8 cellular contexts compared by ENCODE assay signal in genomic region chr15:33737687-33738606, GRCh38.
DNase-seq lines count a peak whose midpoint lies in the region; ATAC-seq and TF ChIP-seq lines count a peak whose summit lies in the region.

No MANE protein-coding gene starts in this region.

- no peaks in the 10 kb centered on the region for H3K9me3 Mint-ChIP-seq in activated naive CD4-positive, alpha-beta T cell treated with anti-CD3 and anti-CD28 coated beads for 36 hours
- no peaks in the 10 kb centered on the region for H3K9me3 Mint-ChIP-seq in activated CD8-positive, alpha-beta memory T cell treated with anti-CD3 and anti-CD28 coated beads, Interleukin-2, amount 10 ng/mL, durations not matched to agents 7 days and 5 days (ENCODE audit: low read depth)

- peaks cover 7% of the 10 kb centered on the region for H3K4me1 ChIP-seq in psoas muscle

- H3K4me1 Mint-ChIP-seq in activated naive CD4-positive, alpha-beta T cell treated with anti-CD3 and anti-CD28 coated beads for 36 hours (ENCODE audit: low read depth) = no peaks in the 10 kb centered on the region
- H3K4me1 Mint-ChIP-seq in activated CD8-positive, alpha-beta memory T cell treated with anti-CD3 and anti-CD28 coated beads, Interleukin-2, amount 10 ng/mL, durations not matched to agents 7 days and 5 days = no peaks in the 10 kb centered on the region

- DNase-seq in activated naive CD4-positive, alpha-beta T cell treated with anti-CD3 and anti-CD28 coated beads for 36 hours = peak; percentile 56
- no peak for DNase-seq in activated naive CD4-positive, alpha-beta T cell treated with anti-CD3 and anti-CD28 coated beads, Interleukin-2, amount 50 U/mL, for 16 hours
- DNase-seq in NCI-H146 treated with DMSO at 0.1 percent for 48 hours (lab: John Stamatoyannopoulos, UW; ENCODE audit: unreplicated experiment) = peak; percentile 0
- peak; percentile 43 for DNase-seq in activated CD8-positive, alpha-beta memory T cell treated with anti-CD3 and anti-CD28 coated beads, Interleukin-2, amount 10 ng/mL, durations not matched to agents 7 days and 5 days
- DNase-seq in germinal center (ENCODE audit: low spot score) = peak; percentile 33
- no peak for DNase-seq in psoas muscle
- no peak for DNase-seq in posterior vena cava (ENCODE audit: low spot score)

- H3K36me3 Mint-ChIP-seq in activated naive CD4-positive, alpha-beta T cell treated with anti-CD3 and anti-CD28 coated beads for 36 hours (ENCODE audit: low read depth) = no peaks in the 10 kb centered on the region
- H3K36me3 Mint-ChIP-seq in activated CD8-positive, alpha-beta memory T cell treated with anti-CD3 and anti-CD28 coated beads, Interleukin-2, amount 10 ng/mL, durations not matched to agents 7 days and 5 days = no peaks in the 10 kb centered on the region

- TF ChIP-seq CTCF in psoas muscle (IDR thresholded peaks at IDR 0.05) = peak; percentile 62

- no peak overlapping the region for H3K27ac ChIP-seq in psoas muscle

- CTCF ChIA-PET in activated naive CD4-positive, alpha-beta T cell treated with anti-CD3 and anti-CD28 coated beads for 36 hours (lab: Charles Lee) = interaction anchor here (0.7 to 3.0 kb wide), 14 partner anchors 8 to 780 kb away, joined by 3 to 13 read pairs (median 4); no protein-coding TSS in a partner anchor
- CTCF ChIA-PET in activated CD8-positive, alpha-beta memory T cell treated with anti-CD3 and anti-CD28 coated beads, Interleukin-2, amount 10 ng/mL, durations not matched to agents 7 days and 5 days (lab: Charles Lee) = interaction anchor here (1.1 to 1.7 kb wide), 7 partner anchors 8 to 445 kb away, joined by 3 to 8 read pairs (median 3); no protein-coding TSS in a partner anchor

- no peak overlapping the region for H3K4me3 Mint-ChIP-seq in activated naive CD4-positive, alpha-beta T cell treated with anti-CD3 and anti-CD28 coated beads for 36 hours
- no peak overlapping the region for H3K4me3 Mint-ChIP-seq in activated CD8-positive, alpha-beta memory T cell treated with anti-CD3 and anti-CD28 coated beads, Interleukin-2, amount 10 ng/mL, durations not matched to agents 7 days and 5 days

- H3K4me3 ChIP-seq in psoas muscle = no peak overlapping the region

- no peak overlapping the region for H3K27ac Mint-ChIP-seq in activated naive CD4-positive, alpha-beta T cell treated with anti-CD3 and anti-CD28 coated beads for 36 hours
- no peak overlapping the region for H3K27ac Mint-ChIP-seq in activated CD8-positive, alpha-beta memory T cell treated with anti-CD3 and anti-CD28 coated beads, Interleukin-2, amount 10 ng/mL, durations not matched to agents 7 days and 5 days

- H3K9me3 ChIP-seq in psoas muscle = no peaks in the 10 kb centered on the region

- WGBS in psoas muscle, 3 donors = 51 to 56% (median 55%) methylated on average over 15 of the region's 15 CpGs

- no peaks in the 10 kb centered on the region for H3K27me3 ChIP-seq in psoas muscle (ENCODE audit: insufficient read depth in 3 of 3, low read length in 2 of 3)

- H3K27me3 Mint-ChIP-seq in activated naive CD4-positive, alpha-beta T cell treated with anti-CD3 and anti-CD28 coated beads for 36 hours (ENCODE audit: low read depth) = peaks cover 5% of the 10 kb centered on the region
- H3K27me3 Mint-ChIP-seq in activated CD8-positive, alpha-beta memory T cell treated with anti-CD3 and anti-CD28 coated beads, Interleukin-2, amount 10 ng/mL, durations not matched to agents 7 days and 5 days = no peaks in the 10 kb centered on the region

- peaks cover 0 to 24% of the 10 kb centered on the region in 2 donors for H3K36me3 ChIP-seq in psoas muscle (ENCODE audit: insufficient read depth in 1 of 2, low read depth in 1 of 2)

- ATAC-seq in activated CD8-positive, alpha-beta memory T cell treated with anti-CD3 and anti-CD28 coated beads, Interleukin-2, amount 10 ng/mL, durations not matched to agents 7 days and 5 days = no peak
- ATAC-seq in psoas muscle = peak in 3 of 4 donors; percentile 57 to 69 (median 65)
- no peak for ATAC-seq in HG03565 (IDR thresholded peaks at IDR 0.05; ENCODE audit: unreplicated experiment)

- intact Hi-C loops in activated naive CD4-positive, alpha-beta T cell treated with anti-CD3 and anti-CD28 coated beads for 36 hours (cut with micrococcal nuclease) = loop anchor here (1.0 to 10.0 kb wide), 5 partner anchors 227 to 653 kb away; partner anchors contain the start of genes AVEN and KATNBL1
- intact Hi-C loops in psoas muscle (cut with DNase I) = loop anchor here in 1 of 2 donors (5.0 kb wide), 1 partner anchor 224 kb away; no protein-coding TSS in a partner anchor
- intact Hi-C loops in posterior vena cava (cut with DNase I) = no loop called here

Comparison
In these comparisons a context has a peak if more than half of its experiments do, and no peak if none do; other contexts are left out.
1. DNase-seq: peak in activated naive CD4-positive, alpha-beta T cell treated with anti-CD3 and anti-CD28 coated beads for 36 hours (single experiment), NCI-H146 treated with DMSO at 0.1 percent for 48 hours (single experiment), activated CD8-positive, alpha-beta memory T cell treated with anti-CD3 and anti-CD28 coated beads, Interleukin-2, amount 10 ng/mL, durations not matched to agents 7 days and 5 days (single experiment) and germinal center (single experiment); none in activated naive CD4-positive, alpha-beta T cell treated with anti-CD3 and anti-CD28 coated beads, Interleukin-2, amount 50 U/mL, for 16 hours (single experiment), psoas muscle (0 of 2) and posterior vena cava (single experiment).
2. ATAC-seq: peak in psoas muscle (3 of 4); none in activated CD8-positive, alpha-beta memory T cell treated with anti-CD3 and anti-CD28 coated beads, Interleukin-2, amount 10 ng/mL, durations not matched to agents 7 days and 5 days (single experiment) and HG03565 (single experiment).